ENCODE assay signal across 8 cellular contexts in the genomic region with DNA sequence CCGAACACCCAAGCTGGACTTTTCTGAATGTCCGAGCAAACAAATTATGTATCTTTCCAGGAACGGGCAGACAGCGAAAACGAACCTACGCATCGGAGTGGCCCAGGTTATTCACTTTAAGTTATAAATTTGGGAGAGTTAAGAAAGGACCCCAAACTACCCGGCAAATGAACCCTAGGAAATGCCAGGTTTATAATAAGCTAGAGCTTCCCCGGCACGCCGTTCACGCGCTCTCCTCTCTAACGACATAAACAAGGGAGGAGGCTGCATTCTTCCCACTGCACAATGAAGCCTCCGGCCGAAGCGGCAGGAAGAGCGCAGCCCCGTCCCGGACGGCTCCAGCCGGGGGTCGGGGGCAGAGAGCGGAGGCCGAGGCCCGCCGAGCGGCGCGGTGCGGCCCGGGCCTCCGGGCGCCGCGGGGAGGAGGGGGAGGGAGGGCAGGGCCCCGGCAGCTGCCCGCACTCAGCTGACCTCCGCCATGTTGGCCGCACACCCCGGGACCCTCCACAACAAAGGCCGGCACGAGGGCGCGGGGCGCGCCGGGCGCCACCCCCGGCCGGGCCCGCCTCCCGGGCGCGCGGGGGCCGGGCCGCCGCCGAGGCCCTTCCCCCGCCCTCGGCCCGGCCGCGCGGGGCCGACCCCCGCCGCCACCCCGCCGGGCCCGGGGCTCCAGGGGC. TPM values are rescaled to one million over a fixed set of nuclear protein-coding genes. Genes with fewer than 3 reads are reported as not detected.
DNase-seq lines count a peak whose midpoint lies in the region; ATAC-seq and TF ChIP-seq lines count a peak whose summit lies in the region.

No MANE protein-coding gene starts in this region.

- H3K4me3 ChIP-seq in SJCRH30 (peak overlapping the region; percentile 99), astrocyte of the cerebellum (ENCODE audit: low read depth, low read length) (peak overlapping the region; percentile 66), right atrium auricular region (peak overlapping the region; percentile 93), prostate gland (peak overlapping the region; percentile 73 to 93)

- H3K27ac ChIP-seq in SJCRH30: peak overlapping the region; percentile 71
- H3K27ac ChIP-seq in right atrium auricular region: peak overlapping the region; percentile 98
- peak overlapping the region; percentile 97 to 99 for H3K27ac ChIP-seq in prostate gland

- in situ Hi-C loops in astrocyte of the cerebellum (cut with HindIII; ENCODE audit: low sequenced_read_pairs): loop anchor here (10.0 kb wide), 1 partner anchor 60 kb away; no protein-coding TSS in a partner anchor

- no peaks in the 10 kb centered on the region for H3K27me3 ChIP-seq in SJCRH30
- H3K27me3 ChIP-seq in right atrium auricular region: no peaks in the 10 kb centered on the region
- H3K27me3 ChIP-seq in prostate gland (replicated peaks; ENCODE audit: insufficient read depth): no peaks in the 10 kb centered on the region

- no peak for TF ChIP-seq POLR2A in prostate gland (IDR thresholded peaks at IDR 0.05)

- ATAC-seq in GM19324 (IDR thresholded peaks at IDR 0.05; ENCODE audit: low FRiP score, unreplicated experiment) (peak; percentile 60), HG03196 (IDR thresholded peaks at IDR 0.05; ENCODE audit: unreplicated experiment) (peak; percentile 42)

- H3K4me1 ChIP-seq in SJCRH30 (peaks cover 5% of the 10 kb centered on the region; the same call in 1 of the 2 replicates), right atrium auricular region (peaks cover 0 to 54% of the 10 kb centered on the region in 2 donors), prostate gland (replicated peaks) (peaks cover 11% of the 10 kb centered on the region)

- DNase-seq in D341Med (ENCODE audit: low spot score): peak; percentile 82
- peak; percentile 63 to 66 for DNase-seq in SJCRH30
- DNase-seq in astrocyte of the cerebellum (ENCODE audit: low read depth): no peak
- DNase-seq in right atrium auricular region (ENCODE audit: low spot score): peak; percentile 58
- no peak for DNase-seq in prostate gland (ENCODE audit: low spot score)
- no peak for DNase-seq in AML-193 (lab: John Stamatoyannopoulos, UW)

- H3K36me3 ChIP-seq in SJCRH30 (no peaks in the 10 kb centered on the region), right atrium auricular region (no peaks in the 10 kb centered on the region), prostate gland (no peaks in the 10 kb centered on the region)

- TF ChIP-seq CTCF in astrocyte of the cerebellum (IDR thresholded peaks at IDR 0.05; ENCODE audit: low read depth, low read length, missing control alignments) (no peak), right atrium auricular region (IDR thresholded peaks at IDR 0.05) (no peak), prostate gland (IDR thresholded peaks at IDR 0.05) (no peak)

- H3K9me3 ChIP-seq in SJCRH30 (replicated peaks) (no peaks in the 10 kb centered on the region), right atrium auricular region (no peaks in the 10 kb centered on the region), prostate gland (no peaks in the 10 kb centered on the region)

- intact Hi-C loops in prostate gland (cut with DNase I): loop anchor here (10.0 kb wide), 1 partner anchor 1410 kb away; a partner anchor contains a TSS

- under 1% methylated on average over 58 of the region's 72 CpGs for WGBS in prostate gland

RNA-seq across cellular contexts. Expression of a gene that starts 0.8 kb away (rescaled TPM):
- total RNA-seq in SJCRH30 (2014; rRNA removed; shearing (Covaris generic)): 36.8 and 41.3 TPM in 2 replicates
- 10 to 100 TPM; 12.3 to 18.0 TPM for total RNA-seq in right atrium auricular region
- 10 to 100 TPM; 24.0 to 36.1 TPM for total RNA-seq in prostate gland

Comparison
In these comparisons a context has a peak if more than half of its experiments do, and no peak if none do; other contexts are left out.
1. DNase-seq: peak in D341Med (single experiment), SJCRH30 (2 of 2) and right atrium auricular region (single experiment); none in astrocyte of the cerebellum (single experiment), prostate gland (single experiment) and AML-193 (0 of 2).
2. Peak in every context shown above with its lines, with median percentiles within 50 percentile points of each other: H3K27ac ChIP-seq and H3K4me3 ChIP-seq.